8 cellular contexts compared by ENCODE assay signal in genomic region chr14:71497645-71498086, GRCh38.
A peak's percentile ranks its signal among the peaks of the same experiment; 100 is the strongest.
DNase-seq lines count a peak whose midpoint lies in the region; ATAC-seq and TF ChIP-seq lines count a peak whose summit lies in the region.

No MANE protein-coding gene starts in this region.

- no peaks in the 10 kb centered on the region for H3K4me1 ChIP-seq in right lobe of liver

- TF ChIP-seq CTCF in right lobe of liver (IDR thresholded peaks at IDR 0.05) = no peak

- no peaks in the 10 kb centered on the region for H3K36me3 ChIP-seq in right lobe of liver

- TF ChIP-seq POLR2A in right lobe of liver (IDR thresholded peaks at IDR 0.05) = no peak

- DNase-seq in GM03348 (ENCODE audit: low spot score) (peak; percentile 7), astrocyte of the hippocampus (ENCODE audit: low read depth, low spot score) (peak; percentile 57), right lobe of liver (no peak), left ventricle myocardium superior (no peak), KBM-7 (no peak)
- no peak for DNase-seq in activated CD4-positive, alpha-beta T cell treated with anti-CD3 and anti-CD28 coated beads, Interleukin-2, amount 50 U/mL, for 48 hours

- intact Hi-C loops in right lobe of liver (cut with DNase I) (no loop called here), left ventricle myocardium superior (cut with micrococcal nuclease) (no loop called here)

- ATAC-seq in GM21390 (IDR thresholded peaks at IDR 0.05; ENCODE audit: unreplicated experiment) (peak; percentile 82), HG03558 (IDR thresholded peaks at IDR 0.05; ENCODE audit: extremely low read depth, unreplicated experiment) (peak; percentile 69), right lobe of liver (no peak), left ventricle myocardium superior (no peak)

- no peaks in the 10 kb centered on the region for H3K9me3 ChIP-seq in right lobe of liver

- no peak overlapping the region for H3K4me3 ChIP-seq in right lobe of liver

- 57% methylated on average over 1 of the region's 2 CpGs for WGBS in right lobe of liver (ENCODE audit: insufficient coverage, low coverage, low lambda C conversion rate, missing lambda C conversion rate)

- H3K27ac ChIP-seq in right lobe of liver = no peak overlapping the region

- no peaks in the 10 kb centered on the region for H3K27me3 ChIP-seq in right lobe of liver

- in situ Hi-C loops in KBM-7 (cut with MboI; ENCODE audit: low pct_unique_long_range_greater_than_20kb, low sequenced_read_pairs) = no loop called here

Comparison
In these comparisons a context has a peak if more than half of its experiments do, and no peak if none do; other contexts are left out.
1. DNase-seq: peak in GM03348 (single experiment) and astrocyte of the hippocampus (single experiment); none in right lobe of liver (0 of 3), activated CD4-positive, alpha-beta T cell treated with anti-CD3 and anti-CD28 coated beads, Interleukin-2, amount 50 U/mL, for 48 hours (0 of 2), left ventricle myocardium superior (single experiment) and KBM-7 (single experiment).
2. ATAC-seq: peak in GM21390 (single experiment) and HG03558 (single experiment); none in right lobe of liver (0 of 4) and left ventricle myocardium superior (single experiment).